ENCODE assay signal across 1 cellular context in the genomic region with DNA sequence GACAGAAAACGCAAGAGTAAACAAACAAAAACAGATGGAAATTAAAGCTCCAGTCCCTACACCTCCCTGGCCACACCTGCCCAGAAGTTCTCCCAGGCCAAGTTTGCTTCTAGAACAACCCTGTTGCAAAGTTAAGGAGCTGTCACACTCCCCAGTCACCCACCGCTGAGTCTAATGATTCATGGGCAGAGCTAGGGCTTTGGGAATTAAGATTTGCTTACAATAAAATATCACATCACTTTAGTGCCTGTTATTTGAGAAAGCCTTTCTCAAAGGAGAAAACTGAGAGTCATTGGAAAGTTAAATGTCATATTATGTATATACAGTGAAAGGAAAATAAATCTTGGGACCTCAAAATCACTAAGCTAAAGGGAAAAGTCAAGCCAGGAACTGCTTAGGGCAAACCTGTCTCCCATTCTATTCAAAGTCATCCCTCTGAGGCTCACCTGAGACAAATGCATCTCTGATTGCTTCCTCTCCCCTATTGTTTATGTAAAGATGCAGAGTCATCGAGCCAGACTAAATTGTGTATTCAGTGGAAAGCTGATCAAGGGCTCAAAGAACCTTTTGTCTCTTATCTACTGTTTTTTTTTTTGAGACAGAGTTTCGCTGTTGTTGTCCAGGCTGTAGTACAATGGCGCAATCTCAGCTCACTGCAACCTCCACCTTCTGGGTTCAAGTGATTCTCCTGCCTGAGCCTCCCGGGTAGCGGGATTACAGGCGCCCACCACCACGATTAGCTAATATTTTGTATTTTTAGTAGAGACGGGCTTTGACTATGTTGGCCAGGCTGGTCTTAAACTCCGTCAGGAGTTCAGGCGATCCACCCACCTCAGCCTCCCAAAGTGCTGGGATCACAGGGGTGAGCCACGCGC.
TF ChIP-seq lines count a peak whose summit lies in the region.

No MANE protein-coding gene starts in this region.

TF ChIP-seq in HepG2, 621 proteins besides CTCF, POLR2A, EP300 and RAD21 (continued from another document and continues in another):
- TF ChIP-seq, protein P1, sequence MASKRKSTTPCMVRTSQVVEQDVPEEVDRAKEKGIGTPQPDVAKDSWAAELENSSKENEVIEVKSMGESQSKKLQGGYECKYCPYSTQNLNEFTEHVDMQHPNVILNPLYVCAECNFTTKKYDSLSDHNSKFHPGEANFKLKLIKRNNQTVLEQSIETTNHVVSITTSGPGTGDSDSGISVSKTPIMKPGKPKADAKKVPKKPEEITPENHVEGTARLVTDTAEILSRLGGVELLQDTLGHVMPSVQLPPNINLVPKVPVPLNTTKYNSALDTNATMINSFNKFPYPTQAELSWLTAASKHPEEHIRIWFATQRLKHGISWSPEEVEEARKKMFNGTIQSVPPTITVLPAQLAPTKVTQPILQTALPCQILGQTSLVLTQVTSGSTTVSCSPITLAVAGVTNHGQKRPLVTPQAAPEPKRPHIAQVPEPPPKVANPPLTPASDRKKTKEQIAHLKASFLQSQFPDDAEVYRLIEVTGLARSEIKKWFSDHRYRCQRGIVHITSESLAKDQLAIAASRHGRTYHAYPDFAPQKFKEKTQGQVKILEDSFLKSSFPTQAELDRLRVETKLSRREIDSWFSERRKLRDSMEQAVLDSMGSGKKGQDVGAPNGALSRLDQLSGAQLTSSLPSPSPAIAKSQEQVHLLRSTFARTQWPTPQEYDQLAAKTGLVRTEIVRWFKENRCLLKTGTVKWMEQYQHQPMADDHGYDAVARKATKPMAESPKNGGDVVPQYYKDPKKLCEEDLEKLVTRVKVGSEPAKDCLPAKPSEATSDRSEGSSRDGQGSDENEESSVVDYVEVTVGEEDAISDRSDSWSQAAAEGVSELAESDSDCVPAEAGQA (IDR thresholded peaks at IDR 0.05; ENCODE audit: low read depth), result no peak
- TF ChIP-seq, protein P1 (CRISPR knock-in tag; IDR thresholded peaks at IDR 0.05; ENCODE audit: borderline replicate concordance), result no peak
- TF ChIP-seq EHMT2 (IDR thresholded peaks at IDR 0.05; ENCODE audit: borderline replicate concordance, low read depth, low read length) (0 out of 2 replicates have a peak, but pooled peaks have one; percentile 34), ZNF615 (CRISPR knock-in tag; IDR thresholded peaks at IDR 0.05; ENCODE audit: borderline replicate concordance) (no peak), KDM5B (CRISPR knock-in tag; IDR thresholded peaks at IDR 0.05; ENCODE audit: borderline replicate concordance) (no peak), ELF1 (CRISPR knock-in tag; IDR thresholded peaks at IDR 0.05) (no peak), NFKBIZ (CRISPR knock-in tag; IDR thresholded peaks at IDR 0.05) (no peak; the same call in 1 of the 2 replicates), ZNF251 (CRISPR knock-in tag; IDR thresholded peaks at IDR 0.05) (no peak), ZNF644 (CRISPR knock-in tag; IDR thresholded peaks at IDR 0.05; ENCODE audit: low read depth) (no peak), SALL2 (CRISPR knock-in tag; IDR thresholded peaks at IDR 0.05) (0 out of 2 replicates have a peak, but pooled peaks have one; percentile 57), ZC3H13 (CRISPR knock-in tag; IDR thresholded peaks at IDR 0.05) (no peak), ZNF749 (CRISPR knock-in tag; IDR thresholded peaks at IDR 0.05; ENCODE audit: borderline replicate concordance) (no peak), HMGA1 (CRISPR knock-in tag; conservative IDR thresholded peaks at IDR 0.05) (no peak), NFRKB (IDR thresholded peaks at IDR 0.05) (no peak)
- TF ChIP-seq, protein P2, sequence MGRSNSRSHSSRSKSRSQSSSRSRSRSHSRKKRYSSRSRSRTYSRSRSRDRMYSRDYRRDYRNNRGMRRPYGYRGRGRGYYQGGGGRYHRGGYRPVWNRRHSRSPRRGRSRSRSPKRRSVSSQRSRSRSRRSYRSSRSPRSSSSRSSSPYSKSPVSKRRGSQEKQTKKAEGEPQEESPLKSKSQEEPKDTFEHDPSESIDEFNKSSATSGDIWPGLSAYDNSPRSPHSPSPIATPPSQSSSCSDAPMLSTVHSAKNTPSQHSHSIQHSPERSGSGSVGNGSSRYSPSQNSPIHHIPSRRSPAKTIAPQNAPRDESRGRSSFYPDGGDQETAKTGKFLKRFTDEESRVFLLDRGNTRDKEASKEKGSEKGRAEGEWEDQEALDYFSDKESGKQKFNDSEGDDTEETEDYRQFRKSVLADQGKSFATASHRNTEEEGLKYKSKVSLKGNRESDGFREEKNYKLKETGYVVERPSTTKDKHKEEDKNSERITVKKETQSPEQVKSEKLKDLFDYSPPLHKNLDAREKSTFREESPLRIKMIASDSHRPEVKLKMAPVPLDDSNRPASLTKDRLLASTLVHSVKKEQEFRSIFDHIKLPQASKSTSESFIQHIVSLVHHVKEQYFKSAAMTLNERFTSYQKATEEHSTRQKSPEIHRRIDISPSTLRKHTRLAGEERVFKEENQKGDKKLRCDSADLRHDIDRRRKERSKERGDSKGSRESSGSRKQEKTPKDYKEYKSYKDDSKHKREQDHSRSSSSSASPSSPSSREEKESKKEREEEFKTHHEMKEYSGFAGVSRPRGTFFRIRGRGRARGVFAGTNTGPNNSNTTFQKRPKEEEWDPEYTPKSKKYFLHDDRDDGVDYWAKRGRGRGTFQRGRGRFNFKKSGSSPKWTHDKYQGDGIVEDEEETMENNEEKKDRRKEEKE (IDR thresholded peaks at IDR 0.05), result no peak
- TF ChIP-seq, protein P3, sequence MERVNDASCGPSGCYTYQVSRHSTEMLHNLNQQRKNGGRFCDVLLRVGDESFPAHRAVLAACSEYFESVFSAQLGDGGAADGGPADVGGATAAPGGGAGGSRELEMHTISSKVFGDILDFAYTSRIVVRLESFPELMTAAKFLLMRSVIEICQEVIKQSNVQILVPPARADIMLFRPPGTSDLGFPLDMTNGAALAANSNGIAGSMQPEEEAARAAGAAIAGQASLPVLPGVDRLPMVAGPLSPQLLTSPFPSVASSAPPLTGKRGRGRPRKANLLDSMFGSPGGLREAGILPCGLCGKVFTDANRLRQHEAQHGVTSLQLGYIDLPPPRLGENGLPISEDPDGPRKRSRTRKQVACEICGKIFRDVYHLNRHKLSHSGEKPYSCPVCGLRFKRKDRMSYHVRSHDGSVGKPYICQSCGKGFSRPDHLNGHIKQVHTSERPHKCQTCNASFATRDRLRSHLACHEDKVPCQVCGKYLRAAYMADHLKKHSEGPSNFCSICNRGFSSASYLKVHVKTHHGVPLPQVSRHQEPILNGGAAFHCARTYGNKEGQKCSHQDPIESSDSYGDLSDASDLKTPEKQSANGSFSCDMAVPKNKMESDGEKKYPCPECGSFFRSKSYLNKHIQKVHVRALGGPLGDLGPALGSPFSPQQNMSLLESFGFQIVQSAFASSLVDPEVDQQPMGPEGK (CRISPR knock-in tag; IDR thresholded peaks at IDR 0.05), result no peak
- TF ChIP-seq, protein P4, sequence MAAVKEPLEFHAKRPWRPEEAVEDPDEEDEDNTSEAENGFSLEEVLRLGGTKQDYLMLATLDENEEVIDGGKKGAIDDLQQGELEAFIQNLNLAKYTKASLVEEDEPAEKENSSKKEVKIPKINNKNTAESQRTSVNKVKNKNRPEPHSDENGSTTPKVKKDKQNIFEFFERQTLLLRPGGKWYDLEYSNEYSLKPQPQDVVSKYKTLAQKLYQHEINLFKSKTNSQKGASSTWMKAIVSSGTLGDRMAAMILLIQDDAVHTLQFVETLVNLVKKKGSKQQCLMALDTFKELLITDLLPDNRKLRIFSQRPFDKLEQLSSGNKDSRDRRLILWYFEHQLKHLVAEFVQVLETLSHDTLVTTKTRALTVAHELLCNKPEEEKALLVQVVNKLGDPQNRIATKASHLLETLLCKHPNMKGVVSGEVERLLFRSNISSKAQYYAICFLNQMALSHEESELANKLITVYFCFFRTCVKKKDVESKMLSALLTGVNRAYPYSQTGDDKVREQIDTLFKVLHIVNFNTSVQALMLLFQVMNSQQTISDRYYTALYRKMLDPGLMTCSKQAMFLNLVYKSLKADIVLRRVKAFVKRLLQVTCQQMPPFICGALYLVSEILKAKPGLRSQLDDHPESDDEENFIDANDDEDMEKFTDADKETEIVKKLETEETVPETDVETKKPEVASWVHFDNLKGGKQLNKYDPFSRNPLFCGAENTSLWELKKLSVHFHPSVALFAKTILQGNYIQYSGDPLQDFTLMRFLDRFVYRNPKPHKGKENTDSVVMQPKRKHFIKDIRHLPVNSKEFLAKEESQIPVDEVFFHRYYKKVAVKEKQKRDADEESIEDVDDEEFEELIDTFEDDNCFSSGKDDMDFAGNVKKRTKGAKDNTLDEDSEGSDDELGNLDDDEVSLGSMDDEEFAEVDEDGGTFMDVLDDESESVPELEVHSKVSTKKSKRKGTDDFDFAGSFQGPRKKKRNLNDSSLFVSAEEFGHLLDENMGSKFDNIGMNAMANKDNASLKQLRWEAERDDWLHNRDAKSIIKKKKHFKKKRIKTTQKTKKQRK (IDR thresholded peaks at IDR 0.05; ENCODE audit: low read length), result no peak
- TF ChIP-seq, protein P5, sequence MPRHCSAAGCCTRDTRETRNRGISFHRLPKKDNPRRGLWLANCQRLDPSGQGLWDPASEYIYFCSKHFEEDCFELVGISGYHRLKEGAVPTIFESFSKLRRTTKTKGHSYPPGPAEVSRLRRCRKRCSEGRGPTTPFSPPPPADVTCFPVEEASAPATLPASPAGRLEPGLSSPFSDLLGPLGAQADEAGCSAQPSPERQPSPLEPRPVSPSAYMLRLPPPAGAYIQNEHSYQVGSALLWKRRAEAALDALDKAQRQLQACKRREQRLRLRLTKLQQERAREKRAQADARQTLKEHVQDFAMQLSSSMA (CRISPR knock-in tag; IDR thresholded peaks at IDR 0.05), result no peak
- TF ChIP-seq, protein P6, sequence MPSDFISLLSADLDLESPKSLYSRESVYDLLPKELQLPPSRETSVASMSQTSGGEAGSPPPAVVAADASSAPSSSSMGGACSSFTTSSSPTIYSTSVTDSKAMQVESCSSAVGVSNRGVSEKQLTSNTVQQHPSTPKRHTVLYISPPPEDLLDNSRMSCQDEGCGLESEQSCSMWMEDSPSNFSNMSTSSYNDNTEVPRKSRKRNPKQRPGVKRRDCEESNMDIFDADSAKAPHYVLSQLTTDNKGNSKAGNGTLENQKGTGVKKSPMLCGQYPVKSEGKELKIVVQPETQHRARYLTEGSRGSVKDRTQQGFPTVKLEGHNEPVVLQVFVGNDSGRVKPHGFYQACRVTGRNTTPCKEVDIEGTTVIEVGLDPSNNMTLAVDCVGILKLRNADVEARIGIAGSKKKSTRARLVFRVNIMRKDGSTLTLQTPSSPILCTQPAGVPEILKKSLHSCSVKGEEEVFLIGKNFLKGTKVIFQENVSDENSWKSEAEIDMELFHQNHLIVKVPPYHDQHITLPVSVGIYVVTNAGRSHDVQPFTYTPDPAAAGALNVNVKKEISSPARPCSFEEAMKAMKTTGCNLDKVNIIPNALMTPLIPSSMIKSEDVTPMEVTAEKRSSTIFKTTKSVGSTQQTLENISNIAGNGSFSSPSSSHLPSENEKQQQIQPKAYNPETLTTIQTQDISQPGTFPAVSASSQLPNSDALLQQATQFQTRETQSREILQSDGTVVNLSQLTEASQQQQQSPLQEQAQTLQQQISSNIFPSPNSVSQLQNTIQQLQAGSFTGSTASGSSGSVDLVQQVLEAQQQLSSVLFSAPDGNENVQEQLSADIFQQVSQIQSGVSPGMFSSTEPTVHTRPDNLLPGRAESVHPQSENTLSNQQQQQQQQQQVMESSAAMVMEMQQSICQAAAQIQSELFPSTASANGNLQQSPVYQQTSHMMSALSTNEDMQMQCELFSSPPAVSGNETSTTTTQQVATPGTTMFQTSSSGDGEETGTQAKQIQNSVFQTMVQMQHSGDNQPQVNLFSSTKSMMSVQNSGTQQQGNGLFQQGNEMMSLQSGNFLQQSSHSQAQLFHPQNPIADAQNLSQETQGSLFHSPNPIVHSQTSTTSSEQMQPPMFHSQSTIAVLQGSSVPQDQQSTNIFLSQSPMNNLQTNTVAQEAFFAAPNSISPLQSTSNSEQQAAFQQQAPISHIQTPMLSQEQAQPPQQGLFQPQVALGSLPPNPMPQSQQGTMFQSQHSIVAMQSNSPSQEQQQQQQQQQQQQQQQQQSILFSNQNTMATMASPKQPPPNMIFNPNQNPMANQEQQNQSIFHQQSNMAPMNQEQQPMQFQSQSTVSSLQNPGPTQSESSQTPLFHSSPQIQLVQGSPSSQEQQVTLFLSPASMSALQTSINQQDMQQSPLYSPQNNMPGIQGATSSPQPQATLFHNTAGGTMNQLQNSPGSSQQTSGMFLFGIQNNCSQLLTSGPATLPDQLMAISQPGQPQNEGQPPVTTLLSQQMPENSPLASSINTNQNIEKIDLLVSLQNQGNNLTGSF (CRISPR knock-in tag; IDR thresholded peaks at IDR 0.05), result no peak
- TF ChIP-seq, protein P7, sequence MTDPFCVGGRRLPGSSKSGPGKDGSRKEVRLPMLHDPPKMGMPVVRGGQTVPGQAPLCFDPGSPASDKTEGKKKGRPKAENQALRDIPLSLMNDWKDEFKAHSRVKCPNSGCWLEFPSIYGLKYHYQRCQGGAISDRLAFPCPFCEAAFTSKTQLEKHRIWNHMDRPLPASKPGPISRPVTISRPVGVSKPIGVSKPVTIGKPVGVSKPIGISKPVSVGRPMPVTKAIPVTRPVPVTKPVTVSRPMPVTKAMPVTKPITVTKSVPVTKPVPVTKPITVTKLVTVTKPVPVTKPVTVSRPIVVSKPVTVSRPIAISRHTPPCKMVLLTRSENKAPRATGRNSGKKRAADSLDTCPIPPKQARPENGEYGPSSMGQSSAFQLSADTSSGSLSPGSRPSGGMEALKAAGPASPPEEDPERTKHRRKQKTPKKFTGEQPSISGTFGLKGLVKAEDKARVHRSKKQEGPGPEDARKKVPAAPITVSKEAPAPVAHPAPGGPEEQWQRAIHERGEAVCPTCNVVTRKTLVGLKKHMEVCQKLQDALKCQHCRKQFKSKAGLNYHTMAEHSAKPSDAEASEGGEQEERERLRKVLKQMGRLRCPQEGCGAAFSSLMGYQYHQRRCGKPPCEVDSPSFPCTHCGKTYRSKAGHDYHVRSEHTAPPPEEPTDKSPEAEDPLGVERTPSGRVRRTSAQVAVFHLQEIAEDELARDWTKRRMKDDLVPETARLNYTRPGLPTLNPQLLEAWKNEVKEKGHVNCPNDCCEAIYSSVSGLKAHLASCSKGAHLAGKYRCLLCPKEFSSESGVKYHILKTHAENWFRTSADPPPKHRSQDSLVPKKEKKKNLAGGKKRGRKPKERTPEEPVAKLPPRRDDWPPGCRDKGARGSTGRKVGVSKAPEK (CRISPR knock-in tag; IDR thresholded peaks at IDR 0.05; ENCODE audit: borderline replicate concordance), result no peak
